22 cellular contexts compared by ENCODE assay signal in the genomic region with DNA sequence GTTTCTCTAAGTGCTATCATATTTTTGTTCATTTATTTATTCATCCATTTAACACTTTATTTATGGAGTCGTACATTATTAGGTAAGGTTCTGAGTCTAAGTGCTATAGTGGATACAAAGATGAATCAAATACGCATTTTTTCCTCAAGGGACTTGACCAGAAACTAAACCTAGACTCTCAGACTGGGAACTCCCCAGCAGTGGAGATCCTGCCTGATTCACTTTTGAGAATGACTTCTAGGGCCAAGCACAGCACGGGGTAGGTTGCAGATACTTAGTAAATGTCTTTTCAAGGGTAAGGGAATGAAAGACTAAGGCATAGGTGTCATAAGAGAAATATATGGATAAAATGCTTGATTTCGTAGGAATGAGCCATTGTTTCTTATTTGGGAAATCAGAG. TPM values are rescaled to one million over a fixed set of nuclear protein-coding genes. Genes with fewer than 3 reads are reported as not detected.
DNase-seq lines count a peak whose midpoint lies in the region; ATAC-seq, FAIRE-seq and TF ChIP-seq lines count a peak whose summit lies in the region.
"Had no signal": no experiment of that assay in that cellular context is flagged by ENCODE, and none has a peak within 500 bp of the region (broad histone marks: within the 10 kb centered on the region; RNA-seq: fewer than 3 reads in every experiment).

No MANE protein-coding gene starts in this region.

- H3K27me3 Mint-ChIP-seq in natural killer cell treated with Interleukin-12 subunit alpha and Interleukin-12 subunit beta and Interleukin-15 and Interleukin-18, amount 100 ng/mL, for 72 hours: no peaks in the 10 kb centered on the region
- H3K27me3 Mint-ChIP-seq: activated CD4-positive, alpha-beta memory T cell treated with anti-CD3 and anti-CD28 coated beads for 36 hours; CD4-positive, CD25-positive, alpha-beta regulatory T cell; effector memory CD8-positive, alpha-beta T cell had no signal

- H3K4me1 Mint-ChIP-seq in natural killer cell treated with Interleukin-12 subunit alpha and Interleukin-12 subunit beta and Interleukin-15 and Interleukin-18, amount 100 ng/mL, for 72 hours (ENCODE audit: low read depth in 2 of 2): peaks cover 30 to 39% of the 10 kb centered on the region in 2 donors

- in situ Hi-C loops in GM13977 (cut with MboI; ENCODE audit: low pct_unique_long_range_greater_than_20kb, low sequenced_read_pairs, unreplicated experiment): no loop called here

- DNase-seq in GM13977 (ENCODE audit: low spot score) (peak; percentile 16), GM19239 (ENCODE audit: insufficient read length, low spot score) (no peak), iris pigment epithelial cell (ENCODE audit: low read depth) (peak; percentile 29), NCI-H187 (lab: John Stamatoyannopoulos, UW) (no peak), left colon (no peak), left cardiac atrium (no peak)
- DNase-seq in natural killer cell treated with Interleukin-12 subunit alpha and Interleukin-12 subunit beta and Interleukin-15 and Interleukin-18, amount 100 ng/mL, for 72 hours (ENCODE audit: low spot score): no peak
- DNase-seq: activated CD4-positive, alpha-beta memory T cell treated with anti-CD3 and anti-CD28 coated beads for 36 hours; activated naive CD4-positive, alpha-beta T cell treated with Interleukin-2 at 50 U/mL for 16 hours; activated T-cell treated with anti-CD3 and anti-CD28 coated beads for 4 hours; aorta; CD4-positive, CD25-positive, alpha-beta regulatory T cell; effector memory CD8-positive, alpha-beta T cell; esophagus squamous epithelium; left ventricle myocardium inferior; NCI-H1105 treated with DMSO at 0.1 percent for 48 hours; NCI-H526 treated with DMSO at 0.1 percent for 48 hours; OCI-M1; SHP77 treated with DMSO at 0.1 percent for 48 hours; substantia nigra had no signal

- no peak overlapping the region for H3K4me3 Mint-ChIP-seq in natural killer cell treated with Interleukin-12 subunit alpha and Interleukin-12 subunit beta and Interleukin-15 and Interleukin-18, amount 100 ng/mL, for 72 hours
- H3K4me3 Mint-ChIP-seq: activated CD4-positive, alpha-beta memory T cell treated with anti-CD3 and anti-CD28 coated beads for 36 hours; CD4-positive, CD25-positive, alpha-beta regulatory T cell; effector memory CD8-positive, alpha-beta T cell had no signal

- peaks cover 3% of the 10 kb centered on the region for H3K9me3 Mint-ChIP-seq in natural killer cell treated with Interleukin-12 subunit alpha and Interleukin-12 subunit beta and Interleukin-15 and Interleukin-18, amount 100 ng/mL, for 72 hours
- H3K9me3 Mint-ChIP-seq: activated CD4-positive, alpha-beta memory T cell treated with anti-CD3 and anti-CD28 coated beads for 36 hours; effector memory CD8-positive, alpha-beta T cell had no signal

- H3K36me3 Mint-ChIP-seq in natural killer cell treated with Interleukin-12 subunit alpha and Interleukin-12 subunit beta and Interleukin-15 and Interleukin-18, amount 100 ng/mL, for 72 hours: peaks cover 19% of the 10 kb centered on the region

- peak overlapping the region in 1 of 2 donors; percentile 5 for H3K27ac Mint-ChIP-seq in natural killer cell treated with Interleukin-12 subunit alpha and Interleukin-12 subunit beta and Interleukin-15 and Interleukin-18, amount 100 ng/mL, for 72 hours
- H3K27ac Mint-ChIP-seq: activated CD4-positive, alpha-beta memory T cell treated with anti-CD3 and anti-CD28 coated beads for 36 hours; effector memory CD8-positive, alpha-beta T cell had no signal

- peak; percentile 50 for ATAC-seq in HG03159 (IDR thresholded peaks at IDR 0.05; ENCODE audit: unreplicated experiment)
- ATAC-seq in left colon: no peak
- ATAC-seq in natural killer cell treated with Interleukin-12 subunit alpha and Interleukin-12 subunit beta and Interleukin-15 and Interleukin-18, amount 100 ng/mL, for 72 hours: no peak
- no peak for ATAC-seq in left cardiac atrium
- ATAC-seq: effector memory CD8-positive, alpha-beta T cell had no signal

- intact Hi-C loops in left colon (cut with DNase I, micrococcal nuclease) (no loop called here), left cardiac atrium (cut with DNase I) (no loop called here)

- no peak for TF ChIP-seq CTCF in GM13977 (IDR thresholded peaks at IDR 0.05; ENCODE audit: extremely low read depth, insufficient read depth, missing control alignments)

- peak; percentile 69 for FAIRE-seq in GM19239 (lab: Jason Lieb, UNC)
- FAIRE-seq: urothelium cell line had no signal

RNA-seq across cellular contexts. Expression of a gene that starts 7.2 kb away (rescaled TPM):
- total RNA-seq in left colon: 10 to 100 TPM; 22.8 to 29.2 TPM
- total RNA-seq in natural killer cell treated with Interleukin-12 subunit alpha and Interleukin-12 subunit beta and Interleukin-15 and Interleukin-18, amount 100 ng/mL, for 72 hours: 10 to 100 TPM; 17.6 to 21.0 TPM
- 10 to 100 TPM; 21.8 to 24.4 TPM for total RNA-seq in left cardiac atrium

RNA-seq across cellular contexts. Expression of a gene that starts 38.5 kb away (rescaled TPM):
- total RNA-seq in left colon: 10 to 100 TPM in 1 of 2 donors, 1 to 10 TPM in 1; 9.4 to 24.2 TPM
- 10 to 100 TPM; 29.6 to 37.9 TPM for total RNA-seq in natural killer cell treated with Interleukin-12 subunit alpha and Interleukin-12 subunit beta and Interleukin-15 and Interleukin-18, amount 100 ng/mL, for 72 hours
- total RNA-seq in left cardiac atrium: 10 to 100 TPM in 1 of 2 donors, 1 to 10 TPM in 1; 4.9 to 10.8 TPM

Comparison
In these comparisons a context has a peak if more than half of its experiments do, and no peak if none do; other contexts are left out.
1. DNase-seq: peak in GM13977 (single experiment) and iris pigment epithelial cell (single experiment); none in GM19239 (single experiment), NCI-H187 (0 of 2), left colon (0 of 2), natural killer cell treated with Interleukin-12 subunit alpha and Interleukin-12 subunit beta and Interleukin-15 and Interleukin-18, amount 100 ng/mL, for 72 hours (single experiment) and left cardiac atrium (single experiment).